9 cellular contexts compared by ENCODE assay signal in genomic region chr11:118620529-118621070, GRCh38. TPM values are rescaled to one million over a fixed set of nuclear protein-coding genes. Genes with fewer than 3 reads are reported as not detected.
DNase-seq lines count a peak whose midpoint lies in the region; ATAC-seq and TF ChIP-seq lines count a peak whose summit lies in the region.
"Had no signal": no experiment of that assay in that cellular context is flagged by ENCODE, and none has a peak within 500 bp of the region (broad histone marks: within the 10 kb centered on the region; RNA-seq: fewer than 3 reads in every experiment).

No MANE protein-coding gene starts in this region.

- BruUV-seq in HCT116 (replicated peaks; lab: Mats Ljungman, UMichigan): no TSS peak

- no peak overlapping the region for H2AFZ ChIP-seq in HCT116 (ENCODE audit: low read depth, low read length, poor library complexity, severe bottlenecking)

- H3K36me3 ChIP-seq in HCT116 (ENCODE audit: control insufficient read depth in 1 of 2, insufficient read depth in 2 of 2, low read length in 2 of 2) (no peaks in the 10 kb centered on the region; a peak in 1 of 4 replicates), heart left ventricle (peaks cover 0 to 62% (median 36%) of the 10 kb centered on the region in 9 donors)

- no peak for TF ChIP-seq RAD21 in HCT116 (IDR thresholded peaks at IDR 0.05; ENCODE audit: low read depth)

- H4K20me1 ChIP-seq in HCT116 (ENCODE audit: insufficient read depth): no peaks in the 10 kb centered on the region

- H3K79me2 ChIP-seq in HCT116 (ENCODE audit: insufficient read depth, low read length): peaks cover 6% of the 10 kb centered on the region

- no peak for DNase-seq in HCT116 (ENCODE audit: low read depth, low spot score)
- DNase-seq in heart left ventricle: peak; percentile 63 to 81 (median 70)
- no peak for DNase-seq in skeletal muscle cell (ENCODE audit: low read depth)
- no peak for DNase-seq in globus pallidus (ENCODE audit: low spot score)

- peaks cover 57 to 70% of the 10 kb centered on the region in 2 experiments for H3K4me1 ChIP-seq in HCT116 (ENCODE audit: control insufficient read depth in 1 of 2, insufficient read depth in 2 of 2, low read length in 2 of 2)
- H3K4me1 ChIP-seq in heart left ventricle: peaks cover 11 to 98% (median 81%) of the 10 kb centered on the region in 12 donors

- peak overlapping the region; percentile 62 to 84 for H3K4me3 ChIP-seq in HCT116 (replicated peaks in 1 of 2; ENCODE audit: low read depth in 1 of 2, low read length in 2 of 2)
- H3K4me3 ChIP-seq in WI38 (ENCODE audit: low read depth, low read length): peak overlapping the region; percentile 84
- peak overlapping the region in 11 of 12 donors; percentile 36 to 76 (median 61) for H3K4me3 ChIP-seq in heart left ventricle
- peak overlapping the region; percentile 60 for H3K4me3 ChIP-seq in skeletal muscle cell (ENCODE audit: low read depth, low read length)

- WGBS in heart left ventricle, 4 donors: 28 to 45% (median 37%) methylated on average over 7 of the region's 7 CpGs

- H3K4me2 ChIP-seq in HCT116 (ENCODE audit: low read length): peak overlapping the region; percentile 94

- CTCF ChIA-PET in HCT116 (lab: Charles Lee): interaction anchor here (1.0 to 1.8 kb wide), 4 partner anchors 9 to 69 kb away, joined by 3 to 7 read pairs (median 5); no protein-coding TSS in a partner anchor

- H3K9me3 ChIP-seq in HCT116 (ENCODE audit: control insufficient read depth in 1 of 2, insufficient read depth in 1 of 2, low read depth in 1 of 2, low read length in 2 of 2) (no peaks in the 10 kb centered on the region), heart left ventricle (no peaks in the 10 kb centered on the region)

- H3K9ac ChIP-seq in HCT116 (ENCODE audit: low read length): peak overlapping the region; percentile 84

- H3K27ac ChIP-seq in HCT116 (ENCODE audit: low read depth, low read length) (peak overlapping the region; percentile 96), heart left ventricle (peak overlapping the region; percentile 80 to 99 (median 91))

- H3K27me3 ChIP-seq in HCT116 (ENCODE audit: insufficient read depth, low read length) (no peaks in the 10 kb centered on the region), heart left ventricle (no peaks in the 10 kb centered on the region)
- H3K27me3 ChIP-seq: foreskin keratinocyte had no signal

- H3K9me2 ChIP-seq in HCT116 (ENCODE audit: insufficient read depth): no peaks in the 10 kb centered on the region

- RAD21 ChIA-PET in HCT116 (lab: Charles Lee; ENCODE audit: low non-redundant PET in 1 of 2, low total read pairs in 2 of 2, uncharacterized antibody in 2 of 2, unreplicated experiment in 2 of 2): no interaction called here

- no peak for TF ChIP-seq POLR2A in HCT116 (IDR thresholded peaks at IDR 0.05; ENCODE audit: borderline replicate concordance, extremely low read depth, insufficient read depth, insufficient read length)
- TF ChIP-seq POLR2A in heart left ventricle (IDR thresholded peaks at IDR 0.05): no peak

- intact Hi-C loops in HCT116 (cut with micrococcal nuclease): no loop called here
- intact Hi-C loops in heart left ventricle (cut with DNase I): loop anchor here in 2 of 10 donors (5.0 kb wide), 2 partner anchors 37 to 48 kb away; partner anchors contain the start of gene ARCN1 (in 1 of the 2)

- POLR2A ChIA-PET in HCT116 (lab: Charles Lee): interaction anchor here (1.2 to 3.3 kb wide), 4 partner anchors 13 to 292 kb away, joined by 4 to 33 read pairs (median 14); partner anchors contain the start of gene PHLDB1

- ATAC-seq in HCT116: peak; percentile 39
- peak; percentile 17 to 53 (median 35) for ATAC-seq in heart left ventricle
- no peak for ATAC-seq in GM21381 (IDR thresholded peaks at IDR 0.05; ENCODE audit: unreplicated experiment)
- ATAC-seq in HG03432 (IDR thresholded peaks at IDR 0.05; ENCODE audit: unreplicated experiment): no peak
- no peak for ATAC-seq in HG02759 (IDR thresholded peaks at IDR 0.05; ENCODE audit: unreplicated experiment)

- TF ChIP-seq CTCF in HCT116 (IDR thresholded peaks at IDR 0.05 in 2 of 3, conservative IDR thresholded peaks at IDR 0.05 in 1 of 3; ENCODE audit: borderline replicate concordance in 1 of 3, insufficient read depth in 1 of 3, low read depth in 2 of 3, low read length in 2 of 3) (no peak), WI38 (IDR thresholded peaks at IDR 0.05; ENCODE audit: low read depth, low read length) (no peak), heart left ventricle (IDR thresholded peaks at IDR 0.05) (no peak)

TF ChIP-seq in HCT116, 20 proteins besides CTCF, POLR2A, EP300 and RAD21:
- TF ChIP-seq, protein P1, sequence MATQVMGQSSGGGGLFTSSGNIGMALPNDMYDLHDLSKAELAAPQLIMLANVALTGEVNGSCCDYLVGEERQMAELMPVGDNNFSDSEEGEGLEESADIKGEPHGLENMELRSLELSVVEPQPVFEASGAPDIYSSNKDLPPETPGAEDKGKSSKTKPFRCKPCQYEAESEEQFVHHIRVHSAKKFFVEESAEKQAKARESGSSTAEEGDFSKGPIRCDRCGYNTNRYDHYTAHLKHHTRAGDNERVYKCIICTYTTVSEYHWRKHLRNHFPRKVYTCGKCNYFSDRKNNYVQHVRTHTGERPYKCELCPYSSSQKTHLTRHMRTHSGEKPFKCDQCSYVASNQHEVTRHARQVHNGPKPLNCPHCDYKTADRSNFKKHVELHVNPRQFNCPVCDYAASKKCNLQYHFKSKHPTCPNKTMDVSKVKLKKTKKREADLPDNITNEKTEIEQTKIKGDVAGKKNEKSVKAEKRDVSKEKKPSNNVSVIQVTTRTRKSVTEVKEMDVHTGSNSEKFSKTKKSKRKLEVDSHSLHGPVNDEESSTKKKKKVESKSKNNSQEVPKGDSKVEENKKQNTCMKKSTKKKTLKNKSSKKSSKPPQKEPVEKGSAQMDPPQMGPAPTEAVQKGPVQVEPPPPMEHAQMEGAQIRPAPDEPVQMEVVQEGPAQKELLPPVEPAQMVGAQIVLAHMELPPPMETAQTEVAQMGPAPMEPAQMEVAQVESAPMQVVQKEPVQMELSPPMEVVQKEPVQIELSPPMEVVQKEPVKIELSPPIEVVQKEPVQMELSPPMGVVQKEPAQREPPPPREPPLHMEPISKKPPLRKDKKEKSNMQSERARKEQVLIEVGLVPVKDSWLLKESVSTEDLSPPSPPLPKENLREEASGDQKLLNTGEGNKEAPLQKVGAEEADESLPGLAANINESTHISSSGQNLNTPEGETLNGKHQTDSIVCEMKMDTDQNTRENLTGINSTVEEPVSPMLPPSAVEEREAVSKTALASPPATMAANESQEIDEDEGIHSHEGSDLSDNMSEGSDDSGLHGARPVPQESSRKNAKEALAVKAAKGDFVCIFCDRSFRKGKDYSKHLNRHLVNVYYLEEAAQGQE (IDR thresholded peaks at IDR 0.05; ENCODE audit: low read depth): no peak
- TF ChIP-seq POLR2AphosphoS5 (IDR thresholded peaks at IDR 0.05; ENCODE audit: low read depth, low read length): peak; percentile 56; the same call in 1 of the 2 replicates
TF ChIP-seq in HCT116: peak in this region for 1.

RNA-seq across cellular contexts. Expression of gene PHLDB1, which starts 13.2 kb away (rescaled TPM):
- total RNA-seq in HCT116 (2021; ENCODE audit: unreplicated experiment) (36.2 TPM), heart left ventricle (100 to 1,000 TPM in 7 of 9 donors, 10 to 100 TPM in 2; 86.0 to 124 (median 113) TPM)
- polyA plus RNA-seq in HCT116 (2012): 19.1 and 21.7 TPM in 2 replicates
- polyA plus RNA-seq in heart left ventricle: 100 to 1,000 TPM; 104 to 129 TPM

RNA-seq across cellular contexts. Expression of gene ARCN1, which starts 48.4 kb away (rescaled TPM):
- total RNA-seq in HCT116 (2021; ENCODE audit: unreplicated experiment) (147 TPM), heart left ventricle (100 to 1,000 TPM in 4 of 9 donors, 10 to 100 TPM in 5; 87.6 to 127 (median 99.6) TPM)
- 102 and 105 TPM in 2 replicates for polyA plus RNA-seq in HCT116 (2012)
- polyA plus RNA-seq in heart left ventricle: 100 to 1,000 TPM in 1 of 2 donors, 10 to 100 TPM in 1; 53.1 to 107 TPM

RNA-seq across cellular contexts. Expression of gene IFT46, which starts 54.9 kb away (rescaled TPM):
- total RNA-seq in HCT116 (2021; ENCODE audit: unreplicated experiment) (12.1 TPM), heart left ventricle (10 to 100 TPM; 14.7 to 39.0 (median 21.7) TPM)
- polyA plus RNA-seq in HCT116 (2012): 8.6 and 12.5 TPM in 2 replicates
- polyA plus RNA-seq in heart left ventricle: 10 to 100 TPM; 22.9 to 29.1 TPM

RNA-seq across cellular contexts. Expression of gene TREH, which starts 58.9 kb away (rescaled TPM):
- 0.15 TPM for total RNA-seq in HCT116 (2021; ENCODE audit: unreplicated experiment)
- 0.12 TPM in 1 of 2 replicates, not detected in the other for polyA plus RNA-seq in HCT116 (2012)
- not detected for total RNA-seq in heart left ventricle
- 1 to 10 TPM in 1 of 2 donors, under 1 TPM in 1; 0.17 to 1.7 TPM for polyA plus RNA-seq in heart left ventricle
- total RNA-seq: foreskin keratinocyte had no signal

Comparison
In these comparisons a context has a peak if more than half of its experiments do, and no peak if none do; other contexts are left out.
1. ATAC-seq: peak in HCT116 (single experiment) and heart left ventricle (4 of 4); none in GM21381 (single experiment), HG03432 (single experiment) and HG02759 (single experiment).
2. DNase-seq: peak in heart left ventricle (5 of 5); none in HCT116 (single experiment), skeletal muscle cell (single experiment) and globus pallidus (single experiment).
3. Peak in every context shown above with its lines, with median percentiles within 50 percentile points of each other: H3K4me3 ChIP-seq.